In the genomic region with DNA sequence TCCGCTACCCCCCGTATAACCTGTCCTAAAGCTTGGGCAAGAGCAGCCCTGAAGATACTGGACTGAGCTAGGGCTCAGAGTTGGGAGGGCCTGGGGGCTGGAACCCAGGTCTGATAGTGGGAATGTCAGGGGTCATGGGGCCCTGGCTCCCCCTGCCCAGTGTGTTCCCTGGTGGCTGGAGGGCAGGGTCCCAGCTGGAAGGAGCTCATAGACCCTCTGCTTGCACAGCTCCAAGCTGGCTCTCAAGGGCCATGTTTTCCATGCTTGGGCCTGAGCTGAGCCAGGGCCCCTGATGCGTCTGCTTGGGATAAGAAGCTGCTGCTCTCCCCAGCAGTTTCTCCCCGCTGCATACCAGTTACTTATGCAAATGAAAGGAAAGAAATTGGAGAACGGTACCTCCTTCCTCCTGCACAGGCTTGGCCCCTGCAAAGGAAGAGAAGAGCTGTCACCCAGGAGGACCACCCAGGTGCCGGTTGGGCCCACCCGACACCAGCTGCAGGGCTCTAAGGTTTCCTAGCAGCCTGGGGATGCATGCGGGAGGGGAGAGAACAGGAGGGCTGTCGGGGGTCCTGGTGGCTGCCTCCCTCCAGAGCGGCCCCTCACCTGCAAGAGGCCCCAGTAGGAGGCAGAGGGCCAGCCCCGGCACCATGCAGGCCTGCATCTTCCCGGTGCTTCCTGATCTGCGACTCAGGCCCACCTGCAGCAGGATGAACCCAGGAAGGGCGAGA, we compare ENCODE assay signal across 1 cellular context.
TF ChIP-seq lines count a peak whose summit lies in the region.

No MANE protein-coding gene starts in this region.

TF ChIP-seq in GM23338, 12 proteins besides CTCF, POLR2A, EP300 and RAD21:
- TF ChIP-seq, protein P1, sequence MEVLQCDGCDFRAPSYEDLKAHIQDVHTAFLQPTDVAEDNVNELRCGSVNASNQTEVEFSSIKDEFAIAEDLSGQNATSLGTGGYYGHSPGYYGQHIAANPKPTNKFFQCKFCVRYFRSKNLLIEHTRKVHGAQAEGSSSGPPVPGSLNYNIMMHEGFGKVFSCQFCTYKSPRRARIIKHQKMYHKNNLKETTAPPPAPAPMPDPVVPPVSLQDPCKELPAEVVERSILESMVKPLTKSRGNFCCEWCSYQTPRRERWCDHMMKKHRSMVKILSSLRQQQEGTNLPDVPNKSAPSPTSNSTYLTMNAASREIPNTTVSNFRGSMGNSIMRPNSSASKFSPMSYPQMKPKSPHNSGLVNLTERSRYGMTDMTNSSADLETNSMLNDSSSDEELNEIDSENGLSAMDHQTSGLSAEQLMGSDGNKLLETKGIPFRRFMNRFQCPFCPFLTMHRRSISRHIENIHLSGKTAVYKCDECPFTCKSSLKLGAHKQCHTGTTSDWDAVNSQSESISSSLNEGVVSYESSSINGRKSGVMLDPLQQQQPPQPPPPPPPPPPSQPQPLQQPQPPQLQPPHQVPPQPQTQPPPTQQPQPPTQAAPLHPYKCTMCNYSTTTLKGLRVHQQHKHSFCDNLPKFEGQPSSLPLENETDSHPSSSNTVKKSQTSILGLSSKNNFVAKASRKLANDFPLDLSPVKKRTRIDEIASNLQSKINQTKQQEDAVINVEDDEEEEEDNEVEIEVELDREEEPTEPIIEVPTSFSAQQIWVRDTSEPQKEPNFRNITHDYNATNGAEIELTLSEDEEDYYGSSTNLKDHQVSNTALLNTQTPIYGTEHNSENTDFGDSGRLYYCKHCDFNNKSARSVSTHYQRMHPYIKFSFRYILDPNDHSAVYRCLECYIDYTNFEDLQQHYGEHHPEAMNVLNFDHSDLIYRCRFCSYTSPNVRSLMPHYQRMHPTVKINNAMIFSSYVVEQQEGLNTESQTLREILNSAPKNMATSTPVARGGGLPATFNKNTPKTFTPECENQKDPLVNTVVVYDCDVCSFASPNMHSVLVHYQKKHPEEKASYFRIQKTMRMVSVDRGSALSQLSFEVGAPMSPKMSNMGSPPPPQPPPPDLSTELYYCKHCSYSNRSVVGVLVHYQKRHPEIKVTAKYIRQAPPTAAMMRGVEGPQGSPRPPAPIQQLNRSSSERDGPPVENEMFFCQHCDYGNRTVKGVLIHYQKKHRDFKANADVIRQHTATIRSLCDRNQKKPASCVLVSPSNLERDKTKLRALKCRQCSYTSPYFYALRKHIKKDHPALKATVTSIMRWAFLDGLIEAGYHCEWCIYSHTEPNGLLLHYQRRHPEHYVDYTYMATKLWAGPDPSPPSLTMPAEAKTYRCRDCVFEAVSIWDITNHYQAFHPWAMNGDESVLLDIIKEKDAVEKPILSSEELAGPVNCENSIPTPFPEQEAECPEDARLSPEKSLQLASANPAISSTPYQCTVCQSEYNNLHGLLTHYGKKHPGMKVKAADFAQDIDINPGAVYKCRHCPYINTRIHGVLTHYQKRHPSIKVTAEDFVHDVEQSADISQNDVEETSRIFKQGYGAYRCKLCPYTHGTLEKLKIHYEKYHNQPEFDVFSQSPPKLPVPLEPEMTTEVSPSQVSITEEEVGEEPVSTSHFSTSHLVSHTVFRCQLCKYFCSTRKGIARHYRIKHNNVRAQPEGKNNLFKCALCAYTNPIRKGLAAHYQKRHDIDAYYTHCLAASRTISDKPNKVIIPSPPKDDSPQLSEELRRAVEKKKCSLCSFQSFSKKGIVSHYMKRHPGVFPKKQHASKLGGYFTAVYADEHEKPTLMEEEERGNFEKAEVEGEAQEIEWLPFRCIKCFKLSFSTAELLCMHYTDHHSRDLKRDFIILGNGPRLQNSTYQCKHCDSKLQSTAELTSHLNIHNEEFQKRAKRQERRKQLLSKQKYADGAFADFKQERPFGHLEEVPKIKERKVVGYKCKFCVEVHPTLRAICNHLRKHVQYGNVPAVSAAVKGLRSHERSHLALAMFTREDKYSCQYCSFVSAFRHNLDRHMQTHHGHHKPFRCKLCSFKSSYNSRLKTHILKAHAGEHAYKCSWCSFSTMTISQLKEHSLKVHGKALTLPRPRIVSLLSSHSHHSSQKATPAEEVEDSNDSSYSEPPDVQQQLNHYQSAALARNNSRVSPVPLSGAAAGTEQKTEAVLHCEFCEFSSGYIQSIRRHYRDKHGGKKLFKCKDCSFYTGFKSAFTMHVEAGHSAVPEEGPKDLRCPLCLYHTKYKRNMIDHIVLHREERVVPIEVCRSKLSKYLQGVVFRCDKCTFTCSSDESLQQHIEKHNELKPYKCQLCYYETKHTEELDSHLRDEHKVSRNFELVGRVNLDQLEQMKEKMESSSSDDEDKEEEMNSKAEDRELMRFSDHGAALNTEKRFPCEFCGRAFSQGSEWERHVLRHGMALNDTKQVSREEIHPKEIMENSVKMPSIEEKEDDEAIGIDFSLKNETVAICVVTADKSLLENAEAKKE (CRISPR knock-in tag; IDR thresholded peaks at IDR 0.05), result no peak
- no peak for TF ChIP-seq STAT1 (IDR thresholded peaks at IDR 0.05; ENCODE audit: unreplicated experiment)
- no peak for TF ChIP-seq EZH2phosphoT487 (IDR thresholded peaks at IDR 0.05; ENCODE audit: unreplicated experiment)
- no peak for TF ChIP-seq ZNF331 (CRISPR knock-in tag; IDR thresholded peaks at IDR 0.05; ENCODE audit: low read depth)
- TF ChIP-seq, protein P2, sequence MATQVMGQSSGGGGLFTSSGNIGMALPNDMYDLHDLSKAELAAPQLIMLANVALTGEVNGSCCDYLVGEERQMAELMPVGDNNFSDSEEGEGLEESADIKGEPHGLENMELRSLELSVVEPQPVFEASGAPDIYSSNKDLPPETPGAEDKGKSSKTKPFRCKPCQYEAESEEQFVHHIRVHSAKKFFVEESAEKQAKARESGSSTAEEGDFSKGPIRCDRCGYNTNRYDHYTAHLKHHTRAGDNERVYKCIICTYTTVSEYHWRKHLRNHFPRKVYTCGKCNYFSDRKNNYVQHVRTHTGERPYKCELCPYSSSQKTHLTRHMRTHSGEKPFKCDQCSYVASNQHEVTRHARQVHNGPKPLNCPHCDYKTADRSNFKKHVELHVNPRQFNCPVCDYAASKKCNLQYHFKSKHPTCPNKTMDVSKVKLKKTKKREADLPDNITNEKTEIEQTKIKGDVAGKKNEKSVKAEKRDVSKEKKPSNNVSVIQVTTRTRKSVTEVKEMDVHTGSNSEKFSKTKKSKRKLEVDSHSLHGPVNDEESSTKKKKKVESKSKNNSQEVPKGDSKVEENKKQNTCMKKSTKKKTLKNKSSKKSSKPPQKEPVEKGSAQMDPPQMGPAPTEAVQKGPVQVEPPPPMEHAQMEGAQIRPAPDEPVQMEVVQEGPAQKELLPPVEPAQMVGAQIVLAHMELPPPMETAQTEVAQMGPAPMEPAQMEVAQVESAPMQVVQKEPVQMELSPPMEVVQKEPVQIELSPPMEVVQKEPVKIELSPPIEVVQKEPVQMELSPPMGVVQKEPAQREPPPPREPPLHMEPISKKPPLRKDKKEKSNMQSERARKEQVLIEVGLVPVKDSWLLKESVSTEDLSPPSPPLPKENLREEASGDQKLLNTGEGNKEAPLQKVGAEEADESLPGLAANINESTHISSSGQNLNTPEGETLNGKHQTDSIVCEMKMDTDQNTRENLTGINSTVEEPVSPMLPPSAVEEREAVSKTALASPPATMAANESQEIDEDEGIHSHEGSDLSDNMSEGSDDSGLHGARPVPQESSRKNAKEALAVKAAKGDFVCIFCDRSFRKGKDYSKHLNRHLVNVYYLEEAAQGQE (IDR thresholded peaks at IDR 0.05; ENCODE audit: unreplicated experiment), result no peak
- no peak for TF ChIP-seq ZNF114 (CRISPR knock-in tag; IDR thresholded peaks at IDR 0.05)
- no peak for TF ChIP-seq JUNB (IDR thresholded peaks at IDR 0.05; ENCODE audit: unreplicated experiment)
- TF ChIP-seq EZH2 (IDR thresholded peaks at IDR 0.05; ENCODE audit: low read depth, unreplicated experiment), result no peak
- TF ChIP-seq, protein P3, sequence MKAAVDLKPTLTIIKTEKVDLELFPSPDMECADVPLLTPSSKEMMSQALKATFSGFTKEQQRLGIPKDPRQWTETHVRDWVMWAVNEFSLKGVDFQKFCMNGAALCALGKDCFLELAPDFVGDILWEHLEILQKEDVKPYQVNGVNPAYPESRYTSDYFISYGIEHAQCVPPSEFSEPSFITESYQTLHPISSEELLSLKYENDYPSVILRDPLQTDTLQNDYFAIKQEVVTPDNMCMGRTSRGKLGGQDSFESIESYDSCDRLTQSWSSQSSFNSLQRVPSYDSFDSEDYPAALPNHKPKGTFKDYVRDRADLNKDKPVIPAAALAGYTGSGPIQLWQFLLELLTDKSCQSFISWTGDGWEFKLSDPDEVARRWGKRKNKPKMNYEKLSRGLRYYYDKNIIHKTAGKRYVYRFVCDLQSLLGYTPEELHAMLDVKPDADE (IDR thresholded peaks at IDR 0.05), result no peak
